16 cellular contexts compared by ENCODE assay signal in genomic region chr17:61334673-61335072, GRCh38.
"Had no signal": no experiment of that assay in that cellular context is flagged by ENCODE, and none has a peak within 500 bp of the region (broad histone marks: within the 10 kb centered on the region; RNA-seq: fewer than 3 reads in every experiment).

No MANE protein-coding gene starts in this region.

- H3K27me3 Mint-ChIP-seq: activated CD4-positive, alpha-beta T cell treated with anti-CD3 and anti-CD28 coated beads, Interleukin-2, amount 10 ng/mL, durations not matched to agents 7 days and 5 days; activated naive CD4-positive, alpha-beta T cell treated with anti-CD3 and anti-CD28 coated beads, Interleukin-2, amount 50 U/mL, for 24 hours; memory B cell; naive thymus-derived CD4-positive, alpha-beta T cell had no signal

- H3K4me1 Mint-ChIP-seq: activated CD4-positive, alpha-beta T cell treated with anti-CD3 and anti-CD28 coated beads, Interleukin-2, amount 10 ng/mL, durations not matched to agents 7 days and 5 days; activated naive CD4-positive, alpha-beta T cell treated with anti-CD3 and anti-CD28 coated beads, Interleukin-2, amount 50 U/mL, for 24 hours; immature natural killer cell; memory B cell had no signal

- H3K27ac Mint-ChIP-seq: activated CD4-positive, alpha-beta T cell treated with anti-CD3 and anti-CD28 coated beads, Interleukin-2, amount 10 ng/mL, durations not matched to agents 7 days and 5 days; activated naive CD4-positive, alpha-beta T cell treated with anti-CD3 and anti-CD28 coated beads, Interleukin-2, amount 50 U/mL, for 24 hours; naive thymus-derived CD4-positive, alpha-beta T cell; T-helper 1 cell treated with Interleukin-12 subunit alpha and Interleukin-12 subunit beta and Interleukin-4 antibody, amounts not matched to agents 30 μg/mL and 1 μg/mL, for 36 hours had no signal

- H3K9me3 ChIP-seq: heart right ventricle, transverse colon had no signal

- H3K4me3 Mint-ChIP-seq: activated CD4-positive, alpha-beta T cell treated with anti-CD3 and anti-CD28 coated beads, Interleukin-2, amount 10 ng/mL, durations not matched to agents 7 days and 5 days; activated naive CD4-positive, alpha-beta T cell treated with anti-CD3 and anti-CD28 coated beads, Interleukin-2, amount 50 U/mL, for 24 hours; activated T-cell treated with anti-CD3 and anti-CD28 coated beads, Interleukin-2, amount 50 U/mL, for 4 hours; immature natural killer cell; memory B cell; naive thymus-derived CD4-positive, alpha-beta T cell; T-helper 1 cell treated with Interleukin-12 subunit alpha and Interleukin-12 subunit beta and Interleukin-4 antibody, amounts not matched to agents 30 μg/mL and 1 μg/mL, for 36 hours had no signal

- H3K9me3 Mint-ChIP-seq: activated CD4-positive, alpha-beta T cell treated with anti-CD3 and anti-CD28 coated beads, Interleukin-2, amount 10 ng/mL, durations not matched to agents 7 days and 5 days; activated naive CD4-positive, alpha-beta T cell treated with anti-CD3 and anti-CD28 coated beads, Interleukin-2, amount 50 U/mL, for 24 hours; activated T-cell treated with anti-CD3 and anti-CD28 coated beads, Interleukin-2, amount 50 U/mL, for 4 hours; immature natural killer cell; memory B cell; naive thymus-derived CD4-positive, alpha-beta T cell; T-helper 1 cell treated with Interleukin-12 subunit alpha and Interleukin-12 subunit beta and Interleukin-4 antibody, amounts not matched to agents 30 μg/mL and 1 μg/mL, for 36 hours had no signal

- H3K27me3 ChIP-seq: heart right ventricle had no signal

- ATAC-seq: activated CD4-positive, CD25-positive, alpha-beta regulatory T cell treated with anti-CD3 and anti-CD28 coated beads, Interleukin-2, amount 50 U/mL, for 24 hours; activated T-cell treated with anti-CD3 and anti-CD28 coated beads, Interleukin-2, amount 50 U/mL, for 4 hours; left ventricle myocardium superior; naive thymus-derived CD4-positive, alpha-beta T cell had no signal

- H3K36me3 Mint-ChIP-seq: activated naive CD4-positive, alpha-beta T cell treated with anti-CD3 and anti-CD28 coated beads, Interleukin-2, amount 50 U/mL, for 24 hours; immature natural killer cell; memory B cell had no signal

- DNase-seq: activated CD4-positive, alpha-beta T cell treated with anti-CD3 and anti-CD28 coated beads, Interleukin-2, amount 10 ng/mL, durations not matched to agents 7 days and 5 days; activated CD8-positive, alpha-beta memory T cell treated with anti-CD3 and anti-CD28 coated beads, Interleukin-2, amount 50 U/mL, for 4 hours; activated effector memory CD4-positive, alpha-beta T cell treated with anti-CD3 and anti-CD28 coated beads, Interleukin-2, amount 50 U/mL, for 16 hours; activated T-cell treated with anti-CD3 and anti-CD28 coated beads, Interleukin-2, amount 50 U/mL, for 4 hours; effector CD4-positive, alpha-beta T cell; heart right ventricle; immature natural killer cell; kidney glomerular epithelial cell; left ventricle myocardium superior; naive thymus-derived CD4-positive, alpha-beta T cell; stimulated activated naive CD8-positive, alpha-beta T cell treated with anti-CD3 and anti-CD28 coated beads, Interleukin-15, Interleukin-2, amounts not matched to agents 100 U/mL and 50 U/mL, for 24 hours; transverse colon had no signal

- H3K27ac ChIP-seq: transverse colon had no signal

- H3K36me3 ChIP-seq: heart right ventricle, transverse colon had no signal

- H3K4me3 ChIP-seq: heart right ventricle, transverse colon had no signal
